In genomic region chr16:35011-35775, GRCh38 we compare ENCODE assay signal across 1 cellular context.
A peak's percentile ranks its signal among the peaks of the same experiment; 100 is the strongest.
TF ChIP-seq lines count a peak whose summit lies in the region.

No MANE protein-coding gene starts in this region.

TF ChIP-seq in HepG2, 621 proteins besides CTCF, POLR2A, EP300 and RAD21:
- TF ChIP-seq RAD51 (IDR thresholded peaks at IDR 0.05; ENCODE audit: borderline replicate concordance), result no peak
- TF ChIP-seq KLF13 (CRISPR knock-in tag; IDR thresholded peaks at IDR 0.05), result no peak
- TF ChIP-seq ATF3 (CRISPR knock-in tag; IDR thresholded peaks at IDR 0.05), result peak; percentile 79
- TF ChIP-seq SOX6 (IDR thresholded peaks at IDR 0.05), result no peak
- no peak for TF ChIP-seq SOX6 (CRISPR knock-in tag; IDR thresholded peaks at IDR 0.05)
- no peak for TF ChIP-seq ZNF143 (CRISPR knock-in tag; IDR thresholded peaks at IDR 0.05)
- no peak for TF ChIP-seq ZNF512B (CRISPR knock-in tag; IDR thresholded peaks at IDR 0.05; ENCODE audit: borderline replicate concordance)
- TF ChIP-seq KDM2A (CRISPR knock-in tag; IDR thresholded peaks at IDR 0.05; ENCODE audit: borderline replicate concordance, low read depth), result 0 out of 2 replicates have a peak, but pooled peaks have one; percentile 32
- peak; percentile 86; the same call in 1 of the 2 replicates for TF ChIP-seq CEBPB (IDR thresholded peaks at IDR 0.05; ENCODE audit: borderline replicate concordance, low read depth, low read length)
- no peak for TF ChIP-seq ZNF333 (CRISPR knock-in tag; IDR thresholded peaks at IDR 0.05; ENCODE audit: borderline replicate concordance)
- no peak for TF ChIP-seq MYNN (CRISPR knock-in tag; IDR thresholded peaks at IDR 0.05; ENCODE audit: low read depth)
- peak; percentile 36 for TF ChIP-seq AGO2 (optimal IDR thresholded peaks at IDR 0.05; ENCODE audit: low read depth, low read length)
- TF ChIP-seq HDAC6 (IDR thresholded peaks at IDR 0.05; ENCODE audit: low read depth, low read length), result no peak
- peak in 1 of 2 experiments; percentile 81; a peak in 2 of 4 replicates for TF ChIP-seq ATF4 (CRISPR knock-in tag; IDR thresholded peaks at IDR 0.05)
- TF ChIP-seq HNF4A (CRISPR knock-in tag; IDR thresholded peaks at IDR 0.05), result 0 out of 2 replicates have a peak, but pooled peaks have one; percentile 16
- no peak for TF ChIP-seq GMEB1 (CRISPR knock-in tag; IDR thresholded peaks at IDR 0.05; ENCODE audit: borderline replicate concordance)
- TF ChIP-seq MNT (IDR thresholded peaks at IDR 0.05), result no peak
- TF ChIP-seq ZNF687 (CRISPR knock-in tag; IDR thresholded peaks at IDR 0.05), result peak; percentile 11; the same call in 1 of the 2 replicates
- peak; percentile 79 for TF ChIP-seq ZNF263 (CRISPR knock-in tag; IDR thresholded peaks at IDR 0.05)
- TF ChIP-seq NR0B2 (CRISPR knock-in tag; IDR thresholded peaks at IDR 0.05), result no peak
- no peak for TF ChIP-seq ZNF75D (CRISPR knock-in tag; IDR thresholded peaks at IDR 0.05; ENCODE audit: borderline replicate concordance)
- no peak for TF ChIP-seq MED1 (CRISPR knock-in tag; IDR thresholded peaks at IDR 0.05)
- peak; percentile 39 for TF ChIP-seq ATF7 (IDR thresholded peaks at IDR 0.05)
- TF ChIP-seq ATF7 (CRISPR knock-in tag; IDR thresholded peaks at IDR 0.05), result no peak
- no peak for TF ChIP-seq GATAD1 (CRISPR knock-in tag; IDR thresholded peaks at IDR 0.05)
- no peak for TF ChIP-seq ARHGAP35 (CRISPR knock-in tag; IDR thresholded peaks at IDR 0.05; ENCODE audit: borderline replicate concordance)
- TF ChIP-seq CEBPG (CRISPR knock-in tag; IDR thresholded peaks at IDR 0.05), result peak; percentile 88
- no peak for TF ChIP-seq HINFP (CRISPR knock-in tag; IDR thresholded peaks at IDR 0.05; ENCODE audit: low read depth)
